Comparison of ENCODE assay signal across 36 cellular contexts in genomic region chr15:25535866-25536265, GRCh38.
"Had no signal": no experiment of that assay in that cellular context is flagged by ENCODE, and none has a peak within 500 bp of the region (broad histone marks: within the 10 kb centered on the region; RNA-seq: fewer than 3 reads in every experiment).

No MANE protein-coding gene starts in this region.

- H3K27ac ChIP-seq: ascending aorta, cardiac muscle cell, VCaP had no signal

- H3K9me3 Mint-ChIP-seq: activated B cell treated with CpG ODN at 0.5 μM for 24 hours; activated CD4-positive, alpha-beta memory T cell treated with anti-CD3 and anti-CD28 coated beads for 36 hours; activated CD4-positive, alpha-beta T cell treated with anti-CD3 and anti-CD28 coated beads, Interleukin-2, amount 10 ng/mL, durations not matched to agents 24 days and 14 days; activated naive CD4-positive, alpha-beta T cell treated with anti-CD3 and anti-CD28 coated beads, Interleukin-2, amount 10 ng/mL, durations not matched to agents 7 days and 5 days; activated naive CD4-positive, alpha-beta T cell treated with anti-CD3 and anti-CD28 coated beads, Interleukin-2, amount 50 U/mL, for 24 hours; activated T-cell treated with anti-CD3 and anti-CD28 coated beads, Interleukin-2, amount 50 U/mL, for 4 hours; T-helper 2 cell treated with Interferon-gamma antibody and Interleukin-4, amounts not matched to agents 5 μg/mL and 100 μg/mL, for 36 hours had no signal

- H3K9me3 ChIP-seq: ascending aorta had no signal

- H3K4me1 Mint-ChIP-seq: activated B cell treated with CpG ODN at 0.5 μM for 24 hours; activated CD4-positive, alpha-beta T cell treated with anti-CD3 and anti-CD28 coated beads, Interleukin-2, amount 10 ng/mL, durations not matched to agents 24 days and 14 days; activated naive CD4-positive, alpha-beta T cell treated with anti-CD3 and anti-CD28 coated beads, Interleukin-2, amount 10 ng/mL, durations not matched to agents 7 days and 5 days; activated naive CD4-positive, alpha-beta T cell treated with anti-CD3 and anti-CD28 coated beads, Interleukin-2, amount 50 U/mL, for 24 hours; activated naive CD8-positive, alpha-beta T cell treated with anti-CD3 and anti-CD28 coated beads, Interleukin-2, amount 10 ng/mL, durations not matched to agents 7 days and 5 days; activated naive CD8-positive, alpha-beta T cell treated with anti-CD3 and anti-CD28 coated beads, Interleukin-2, amount 50 U/mL, for 24 hours; central memory CD8-positive, alpha-beta T cell had no signal

- H3K4me3 Mint-ChIP-seq: activated B cell treated with CpG ODN at 0.5 μM for 24 hours; activated CD4-positive, alpha-beta memory T cell treated with anti-CD3 and anti-CD28 coated beads for 36 hours; activated CD4-positive, alpha-beta T cell treated with anti-CD3 and anti-CD28 coated beads, Interleukin-2, amount 10 ng/mL, durations not matched to agents 24 days and 14 days; activated CD8-positive, alpha-beta T cell treated with anti-CD3 and anti-CD28 coated beads for 36 hours; activated naive CD4-positive, alpha-beta T cell treated with anti-CD3 and anti-CD28 coated beads, Interleukin-2, amount 10 ng/mL, durations not matched to agents 7 days and 5 days; activated naive CD4-positive, alpha-beta T cell treated with anti-CD3 and anti-CD28 coated beads, Interleukin-2, amount 50 U/mL, for 24 hours; activated naive CD8-positive, alpha-beta T cell; activated naive CD8-positive, alpha-beta T cell treated with anti-CD3 and anti-CD28 coated beads, Interleukin-2, amount 10 ng/mL, durations not matched to agents 7 days and 5 days; activated naive CD8-positive, alpha-beta T cell treated with anti-CD3 and anti-CD28 coated beads, Interleukin-2, amount 50 U/mL, for 24 hours; activated T-cell treated with anti-CD3 and anti-CD28 coated beads, Interleukin-2, amount 50 U/mL, for 4 hours; brain; central memory CD8-positive, alpha-beta T cell; T-helper 1 cell treated with Interleukin-12 subunit alpha and Interleukin-12 subunit beta and Interleukin-4 antibody, amounts not matched to agents 30 μg/mL and 1 μg/mL, for 36 hours; T-helper 2 cell treated with Interferon-gamma antibody and Interleukin-4, amounts not matched to agents 5 μg/mL and 100 μg/mL, for 36 hours had no signal

- H3K36me3 ChIP-seq: ascending aorta, cardiac muscle cell had no signal

- ATAC-seq: activated CD8-positive, alpha-beta T cell treated with anti-CD3 and anti-CD28 coated beads for 36 hours; activated naive CD8-positive, alpha-beta T cell treated with anti-CD3 and anti-CD28 coated beads, Interleukin-2, amount 50 U/mL, for 24 hours; activated T-cell treated with anti-CD3 and anti-CD28 coated beads, Interleukin-2, amount 50 U/mL, for 4 hours had no signal

- H3K27me3 ChIP-seq: ascending aorta, cardiac muscle cell had no signal

- DNase-seq: activated B cell treated with CpG ODN at 0.5 μM for 24 hours; activated CD4-positive, alpha-beta memory T cell treated with anti-CD3 and anti-CD28 coated beads for 36 hours; activated CD4-positive, alpha-beta T cell treated with anti-CD3 and anti-CD28 coated beads for 4 hours; activated CD4-positive, alpha-beta T cell treated with anti-CD3 and anti-CD28 coated beads, Interleukin-2, amount 10 ng/mL, durations not matched to agents 24 days and 14 days; activated CD4-positive, alpha-beta T cell treated with anti-CD3 and anti-CD28 coated beads, Interleukin-2, amount 50 U/mL, for 1 hour; activated CD4-positive, alpha-beta T cell treated with anti-CD3 and anti-CD28 coated beads, Interleukin-2, amount 50 U/mL, for 4 hours; activated CD4-positive, CD25-positive, alpha-beta regulatory T cell treated with anti-CD3 and anti-CD28 coated beads, Interleukin-2, amount 50 U/mL, for 72 hours; activated CD8-positive, alpha-beta memory T cell treated with anti-CD3 and anti-CD28 coated beads, Interleukin-2, amount 50 U/mL, for 4 hours; activated CD8-positive, alpha-beta T cell treated with anti-CD3 and anti-CD28 coated beads for 36 hours; activated effector memory CD4-positive, alpha-beta T cell treated with Interleukin-2 at 50 U/mL for 16 hours; activated gamma-delta T cell; activated naive CD4-positive, alpha-beta T cell treated with anti-CD3 and anti-CD28 coated beads, Interleukin-2, amount 10 ng/mL, durations not matched to agents 7 days and 5 days; activated naive CD4-positive, alpha-beta T cell treated with Interleukin-2 at 50 U/mL for 16 hours; activated naive CD8-positive, alpha-beta T cell treated with anti-CD3 and anti-CD28 coated beads, Interleukin-2, amount 10 ng/mL, durations not matched to agents 7 days and 5 days; activated naive CD8-positive, alpha-beta T cell treated with anti-CD3 and anti-CD28 coated beads, Interleukin-2, amount 50 U/mL, for 24 hours; activated T-cell treated with anti-CD3 and anti-CD28 coated beads for 4 hours; activated T-cell treated with anti-CD3 and anti-CD28 coated beads, Interleukin-2, amount 50 U/mL, for 1 hour; activated T-cell treated with anti-CD3 and anti-CD28 coated beads, Interleukin-2, amount 50 U/mL, for 4 hours; amygdala; anterior cingulate cortex; caudate nucleus; cerebellar nuclear complex; T-helper 2 cell; T-helper 9 cell had no signal

- H3K27ac Mint-ChIP-seq: activated B cell treated with CpG ODN at 0.5 μM for 24 hours; activated CD4-positive, alpha-beta memory T cell treated with anti-CD3 and anti-CD28 coated beads for 36 hours; activated CD4-positive, alpha-beta T cell treated with anti-CD3 and anti-CD28 coated beads, Interleukin-2, amount 10 ng/mL, durations not matched to agents 24 days and 14 days; activated CD8-positive, alpha-beta T cell treated with anti-CD3 and anti-CD28 coated beads for 36 hours; activated naive CD4-positive, alpha-beta T cell treated with anti-CD3 and anti-CD28 coated beads, Interleukin-2, amount 10 ng/mL, durations not matched to agents 7 days and 5 days; activated naive CD4-positive, alpha-beta T cell treated with anti-CD3 and anti-CD28 coated beads, Interleukin-2, amount 50 U/mL, for 24 hours; activated naive CD8-positive, alpha-beta T cell; activated naive CD8-positive, alpha-beta T cell treated with anti-CD3 and anti-CD28 coated beads, Interleukin-2, amount 10 ng/mL, durations not matched to agents 7 days and 5 days; activated naive CD8-positive, alpha-beta T cell treated with anti-CD3 and anti-CD28 coated beads, Interleukin-2, amount 50 U/mL, for 24 hours; activated T-helper 2 cell treated with anti-CD3 and anti-CD28 coated beads, Interferon-gamma antibody, Interleukin-2, Interleukin-4, amounts not matched to agents 10 μg/mL and 5 μg/mL and 100 μg/mL, durations not matched to agents 14 hours and 24 hours and 36 hours; brain; T-helper 1 cell treated with Interleukin-12 subunit alpha and Interleukin-12 subunit beta and Interleukin-4 antibody, amounts not matched to agents 30 μg/mL and 1 μg/mL, for 36 hours; T-helper 2 cell treated with Interferon-gamma antibody and Interleukin-4, amounts not matched to agents 5 μg/mL and 100 μg/mL, for 36 hours had no signal

- H3K36me3 Mint-ChIP-seq: activated CD4-positive, alpha-beta memory T cell treated with anti-CD3 and anti-CD28 coated beads for 36 hours; activated naive CD4-positive, alpha-beta T cell treated with anti-CD3 and anti-CD28 coated beads, Interleukin-2, amount 10 ng/mL, durations not matched to agents 7 days and 5 days; activated naive CD4-positive, alpha-beta T cell treated with anti-CD3 and anti-CD28 coated beads, Interleukin-2, amount 50 U/mL, for 24 hours; activated naive CD8-positive, alpha-beta T cell; activated naive CD8-positive, alpha-beta T cell treated with anti-CD3 and anti-CD28 coated beads, Interleukin-2, amount 10 ng/mL, durations not matched to agents 7 days and 5 days; brain had no signal

- H3K4me3 ChIP-seq: ascending aorta, cardiac muscle cell had no signal

- H3K27me3 Mint-ChIP-seq: activated B cell treated with CpG ODN at 0.5 μM for 24 hours; activated CD4-positive, alpha-beta memory T cell treated with anti-CD3 and anti-CD28 coated beads for 36 hours; activated CD4-positive, alpha-beta T cell treated with anti-CD3 and anti-CD28 coated beads, Interleukin-2, amount 10 ng/mL, durations not matched to agents 24 days and 14 days; activated CD8-positive, alpha-beta T cell treated with anti-CD3 and anti-CD28 coated beads for 36 hours; activated naive CD4-positive, alpha-beta T cell treated with anti-CD3 and anti-CD28 coated beads, Interleukin-2, amount 10 ng/mL, durations not matched to agents 7 days and 5 days; activated naive CD8-positive, alpha-beta T cell treated with anti-CD3 and anti-CD28 coated beads, Interleukin-2, amount 10 ng/mL, durations not matched to agents 7 days and 5 days; activated naive CD8-positive, alpha-beta T cell treated with anti-CD3 and anti-CD28 coated beads, Interleukin-2, amount 50 U/mL, for 24 hours; central memory CD8-positive, alpha-beta T cell had no signal

- FAIRE-seq: bronchial epithelial cell, TTC549 had no signal
